8 cellular contexts compared by ENCODE assay signal in genomic region chr3:48634661-48635221, GRCh38. TPM values are rescaled to one million over a fixed set of nuclear protein-coding genes. Genes with fewer than 3 reads are reported as not detected.
DNase-seq lines count a peak whose midpoint lies in the region; ATAC-seq and TF ChIP-seq lines count a peak whose summit lies in the region.

No MANE protein-coding gene starts in this region.

- peaks cover 18% of the 10 kb centered on the region for H3K4me1 ChIP-seq in CD8-positive, alpha-beta memory T cell (ENCODE audit: insufficient read depth, low read length)

- intact Hi-C loops in dorsolateral prefrontal cortex (cut with DNase I) = loop anchor here in 1 of 2 donors (2.0 kb wide), 2 partner anchors 24 to 78 kb away; partner anchors contain the start of gene PFKFB4
- intact Hi-C loops in lower leg skin (cut with DNase I; ENCODE audit: low total_unique reads) = no loop called here

- peak; percentile 19 for ATAC-seq in GM21528 (IDR thresholded peaks at IDR 0.05; ENCODE audit: low FRiP score, unreplicated experiment)

- WGBS in lower leg skin, 2 donors = 3 to 10% methylated on average over 8 to 23 of the region's 30 CpGs

- TF ChIP-seq POLR2A in lower leg skin (IDR thresholded peaks at IDR 0.05) = no peak

- peaks cover 11 to 31% (median 18%) of the 10 kb centered on the region in 3 donors for H3K4me1 Mint-ChIP-seq in CD8-positive, alpha-beta memory T cell

- H3K9me3 ChIP-seq in CD8-positive, alpha-beta memory T cell (ENCODE audit: low read length) = no peaks in the 10 kb centered on the region

- peaks cover 0 to 1% of the 10 kb centered on the region in 2 donors for H3K27me3 Mint-ChIP-seq in CD8-positive, alpha-beta memory T cell

- peak overlapping the region; percentile 71 for H3K4me3 ChIP-seq in CD8-positive, alpha-beta memory T cell (ENCODE audit: low read length)
- H3K4me3 ChIP-seq in dorsolateral prefrontal cortex (peak overlapping the region; percentile 71 to 99 (median 90)), lower leg skin (ENCODE audit: low read depth, poor library complexity, severe bottlenecking) (peak overlapping the region; percentile 69)

- H3K4me3 Mint-ChIP-seq in CD8-positive, alpha-beta memory T cell = peak overlapping the region; percentile 85 to 97 (median 89)

- no peaks in the 10 kb centered on the region for H3K36me3 ChIP-seq in CD8-positive, alpha-beta memory T cell (ENCODE audit: insufficient read depth, low read length)

- peak in 4 of 5 donors; percentile 10 to 60 (median 40) for DNase-seq in CD8-positive, alpha-beta memory T cell
- peak; percentile 47 for DNase-seq in LoVo (ENCODE audit: low spot score)
- DNase-seq in activated CD4-positive, alpha-beta T cell treated with anti-CD3 and anti-CD28 coated beads for 48 hours = peak; percentile 72
- DNase-seq in dorsolateral prefrontal cortex = peak in 6 of 10 donors; percentile 20 to 60 (median 33)
- DNase-seq in lower leg skin (ENCODE audit: low spot score in 2 of 2) = no peak
- peak; percentile 24 to 51 for DNase-seq in stimulated activated CD8-positive, alpha-beta memory T cell treated with anti-CD3 and anti-CD28 coated beads, Interleukin-15, amount 100 ng/mL, for 4 hours (ENCODE audit: low read depth in 2 of 2)
- no peak for DNase-seq in NCI-H1694 treated with DMSO at 0.1 percent for 48 hours (lab: John Stamatoyannopoulos, UW)

- peaks cover 0 to 28% (median 1%) of the 10 kb centered on the region in 3 donors for H3K36me3 Mint-ChIP-seq in CD8-positive, alpha-beta memory T cell

- no peaks in the 10 kb centered on the region for H3K27me3 ChIP-seq in CD8-positive, alpha-beta memory T cell (ENCODE audit: insufficient read depth, low read length, poor library complexity, severe bottlenecking)
- no peaks in the 10 kb centered on the region for H3K27me3 ChIP-seq in dorsolateral prefrontal cortex

- POLR2A ChIA-PET in CD8-positive, alpha-beta memory T cell (lab: Charles Lee) = interaction anchor here (0.8 to 1.0 kb wide), 2 partner anchors 22 to 27 kb away, joined by 3 to 4 read pairs; no protein-coding TSS in a partner anchor

- no peaks in the 10 kb centered on the region for H3K9me3 Mint-ChIP-seq in CD8-positive, alpha-beta memory T cell

- peak overlapping the region; percentile 43 for H3K27ac ChIP-seq in CD8-positive, alpha-beta memory T cell (ENCODE audit: low read depth, low read length)
- peak overlapping the region in 51 of 59 donors; percentile 0 to 89 (median 74) for H3K27ac ChIP-seq in dorsolateral prefrontal cortex

- TF ChIP-seq CTCF in dorsolateral prefrontal cortex (IDR thresholded peaks at IDR 0.05 in 54 of 56, conservative IDR thresholded peaks at IDR 0.05 in 2 of 56; ENCODE audit: low read depth in 1 of 56, partially characterized antibody in 56 of 56) (no peak), lower leg skin (IDR thresholded peaks at IDR 0.05) (no peak)

- CTCF ChIA-PET in CD8-positive, alpha-beta memory T cell (lab: Charles Lee) = interaction anchor here (0.9 to 3.8 kb wide), 8 partner anchors 10 to 353 kb away, joined by 3 to 15 read pairs (median 4); partner anchors contain the start of gene NCKIPSD

- peak overlapping the region in 4 of 8 donors; percentile 23 to 75 (median 54) for H3K27ac Mint-ChIP-seq in CD8-positive, alpha-beta memory T cell

RNA-seq across cellular contexts. Expression of gene SLC26A6, which starts 0.5 kb away (rescaled TPM):
- total RNA-seq in CD8-positive, alpha-beta memory T cell = 10 to 100 TPM; 26.4 to 28.6 TPM
- polyA plus RNA-seq in CD8-positive, alpha-beta memory T cell = 4.9 TPM
- total RNA-seq in dorsolateral prefrontal cortex (10 to 100 TPM in 97 of 120 experiments, 1 to 10 TPM in 23; 5.6 to 28.6 (median 13.1) TPM), lower leg skin (10 to 100 TPM in 3 of 4 donors, 1 to 10 TPM in 1; 9.4 to 36.5 (median 17.9) TPM)

RNA-seq across cellular contexts. Expression of gene TMEM89, which starts 13.2 kb away (rescaled TPM):
- total RNA-seq in CD8-positive, alpha-beta memory T cell = not detected
- not detected for polyA plus RNA-seq in CD8-positive, alpha-beta memory T cell
- total RNA-seq in dorsolateral prefrontal cortex (not detected), lower leg skin (not detected)

RNA-seq across cellular contexts. Expression of gene UQCRC1, which starts 25.3 kb away (rescaled TPM):
- total RNA-seq in CD8-positive, alpha-beta memory T cell = 100 to 1,000 TPM; 244 to 245 TPM
- 172 TPM for polyA plus RNA-seq in CD8-positive, alpha-beta memory T cell
- 100 to 1,000 TPM in 119 of 120 experiments, 10 to 100 TPM in 1; 75.3 to 310 (median 207) TPM for total RNA-seq in dorsolateral prefrontal cortex
- 100 to 1,000 TPM; 240 to 373 (median 334) TPM for total RNA-seq in lower leg skin

RNA-seq across cellular contexts. Expression of gene CELSR3, which starts 27.9 kb away (rescaled TPM):
- 10 to 100 TPM; 19.3 TPM for total RNA-seq in CD8-positive, alpha-beta memory T cell
- 0.41 TPM for polyA plus RNA-seq in CD8-positive, alpha-beta memory T cell
- total RNA-seq in dorsolateral prefrontal cortex (10 to 100 TPM; 21.5 to 68.6 (median 39.9) TPM), lower leg skin (1 to 10 TPM in 2 of 4 donors, under 1 TPM in 2; 0.59 to 4.7 (median 1.2) TPM)

RNA-seq across cellular contexts. Expression of gene COL7A1, which starts 39.6 kb away (rescaled TPM):
- total RNA-seq in CD8-positive, alpha-beta memory T cell = under 1 TPM; 0.59 to 0.93 TPM
- polyA plus RNA-seq in CD8-positive, alpha-beta memory T cell = not detected
- total RNA-seq in dorsolateral prefrontal cortex (10 to 100 TPM; 10.4 to 39.7 (median 19.6) TPM), lower leg skin (100 to 1,000 TPM; 159 to 393 (median 199) TPM)

Comparison
In these comparisons a context has a peak if more than half of its experiments do, and no peak if none do; other contexts are left out.
1. DNase-seq: peak in CD8-positive, alpha-beta memory T cell (4 of 5), LoVo (single experiment), activated CD4-positive, alpha-beta T cell treated with anti-CD3 and anti-CD28 coated beads for 48 hours (single experiment), dorsolateral prefrontal cortex (6 of 10) and stimulated activated CD8-positive, alpha-beta memory T cell treated with anti-CD3 and anti-CD28 coated beads, Interleukin-15, amount 100 ng/mL, for 4 hours (2 of 2); none in lower leg skin (0 of 2) and NCI-H1694 treated with DMSO at 0.1 percent for 48 hours (single experiment).
2. Peak in every context shown above with its lines, with median percentiles within 50 percentile points of each other: H3K4me3 ChIP-seq.